1 cellular context compared by ENCODE assay signal in genomic region chr9:98192503-98193335, GRCh38.
A peak's percentile ranks its signal among the peaks of the same experiment; 100 is the strongest.
TF ChIP-seq lines count a peak whose summit lies in the region.

Gene CORO2A (minus strand): TSS chr9:98192637. CDS start chr9:98157660, 34,977 bp downstream.

TF ChIP-seq in HepG2, 621 proteins besides CTCF, POLR2A, EP300 and RAD21 (continued from another document and continues in another):
- TF ChIP-seq SOX5 (CRISPR knock-in tag; IDR thresholded peaks at IDR 0.05; ENCODE audit: borderline replicate concordance) (peak; percentile 33; the same call in 1 of the 2 replicates), MXD4 (CRISPR knock-in tag; IDR thresholded peaks at IDR 0.05) (peak; percentile 79), NR2C2 (CRISPR knock-in tag; IDR thresholded peaks at IDR 0.05; ENCODE audit: borderline replicate concordance) (no peak; the same call in 1 of the 2 replicates), BRCA1 (CRISPR knock-in tag; IDR thresholded peaks at IDR 0.05) (0 out of 2 replicates have a peak, but pooled peaks have one; percentile 62), ZKSCAN8 (CRISPR knock-in tag; IDR thresholded peaks at IDR 0.05; ENCODE audit: borderline replicate concordance) (0 out of 2 replicates have a peak, but pooled peaks have one; percentile 60), ATF3 (CRISPR knock-in tag; IDR thresholded peaks at IDR 0.05) (0 out of 2 replicates have a peak, but pooled peaks have one; percentile 5), FOXA1 (IDR thresholded peaks at IDR 0.05) (no peak), FOXA1 (CRISPR knock-in tag; IDR thresholded peaks at IDR 0.05) (no peak), RARA (CRISPR knock-in tag; IDR thresholded peaks at IDR 0.05) (0 out of 2 replicates have a peak, but pooled peaks have one; percentile 15), HMGXB4 (CRISPR knock-in tag; IDR thresholded peaks at IDR 0.05; ENCODE audit: borderline replicate concordance in 1 of 2, low read depth in 1 of 2) (peak; percentile 96), MXI1 (IDR thresholded peaks at IDR 0.05; ENCODE audit: borderline replicate concordance, low read depth, low read length) (0 out of 3 replicates have a peak, but pooled peaks have one; percentile 68), MAZ (IDR thresholded peaks at IDR 0.05; ENCODE audit: borderline replicate concordance, low read depth, low read length) (no peak), MAZ (CRISPR knock-in tag; IDR thresholded peaks at IDR 0.05; ENCODE audit: low read depth) (peak; percentile 90), NFKB2 (CRISPR knock-in tag; IDR thresholded peaks at IDR 0.05; ENCODE audit: borderline replicate concordance) (peak; percentile 73; the same call in 1 of the 2 replicates), KLF9 (CRISPR knock-in tag; IDR thresholded peaks at IDR 0.05; ENCODE audit: low read depth) (no peak), BORCS8-MEF2B (CRISPR knock-in tag; IDR thresholded peaks at IDR 0.05) (peak; percentile 49; the same call in 1 of the 2 replicates), CBX1 (IDR thresholded peaks at IDR 0.05; ENCODE audit: low read depth) (no peak), RBFOX2 (IDR thresholded peaks at IDR 0.05; ENCODE audit: low read depth, low read length) (peak; percentile 79), ZBTB7A (CRISPR knock-in tag; IDR thresholded peaks at IDR 0.05) (peak; percentile 33; the same call in 1 of the 2 replicates), ZSCAN25 (CRISPR knock-in tag; IDR thresholded peaks at IDR 0.05) (peak; percentile 86), XRCC5 (optimal IDR thresholded peaks at IDR 0.05; ENCODE audit: low read length) (peak; percentile 74), TOPORS (CRISPR knock-in tag; IDR thresholded peaks at IDR 0.05) (peak; percentile 80; the same call in 1 of the 2 replicates), ZNF550 (CRISPR knock-in tag; IDR thresholded peaks at IDR 0.05; ENCODE audit: borderline replicate concordance) (peak; percentile 52; the same call in 1 of the 2 replicates), ZNF629 (CRISPR knock-in tag; conservative IDR thresholded peaks at IDR 0.05) (peak; percentile 26; the same call in 1 of the 2 replicates), ZNF432 (CRISPR knock-in tag; IDR thresholded peaks at IDR 0.05; ENCODE audit: borderline replicate concordance) (no peak), POGK (CRISPR knock-in tag; conservative IDR thresholded peaks at IDR 0.05) (peak; percentile 18; the same call in 1 of the 2 replicates), ARID4A (CRISPR knock-in tag; IDR thresholded peaks at IDR 0.05; ENCODE audit: borderline replicate concordance) (peak; percentile 78), MTERF4 (CRISPR knock-in tag; IDR thresholded peaks at IDR 0.05) (no peak), ZNF83 (CRISPR knock-in tag; IDR thresholded peaks at IDR 0.05; ENCODE audit: borderline replicate concordance) (peak; percentile 61; the same call in 1 of the 2 replicates), ZNF883 (CRISPR knock-in tag; IDR thresholded peaks at IDR 0.05; ENCODE audit: not compliant biosample characterization) (peak; percentile 80), SALL2 (CRISPR knock-in tag; IDR thresholded peaks at IDR 0.05) (peak; percentile 59; the same call in 1 of the 2 replicates), RBAK (CRISPR knock-in tag; IDR thresholded peaks at IDR 0.05) (no peak), SKIL (CRISPR knock-in tag; IDR thresholded peaks at IDR 0.05; ENCODE audit: borderline replicate concordance) (peak; percentile 38; the same call in 1 of the 2 replicates), JDP2 (CRISPR knock-in tag; IDR thresholded peaks at IDR 0.05; ENCODE audit: borderline replicate concordance) (no peak), FOXJ3 (CRISPR knock-in tag; IDR thresholded peaks at IDR 0.05; ENCODE audit: borderline replicate concordance) (no peak), ARHGAP35 (CRISPR knock-in tag; IDR thresholded peaks at IDR 0.05; ENCODE audit: borderline replicate concordance) (peak; percentile 83; the same call in 1 of the 2 replicates), HNF4A (CRISPR knock-in tag; IDR thresholded peaks at IDR 0.05) (no peak; the same call in none of the 2 replicates), ATF7-NPFF (CRISPR knock-in tag; IDR thresholded peaks at IDR 0.05; ENCODE audit: low read depth) (peak; percentile 45; the same call in 1 of the 2 replicates), SIN3A (IDR thresholded peaks at IDR 0.05; ENCODE audit: borderline replicate concordance, low read depth, low read length) (peak; percentile 54; the same call in 1 of the 2 replicates), TBP (CRISPR knock-in tag; IDR thresholded peaks at IDR 0.05) (no peak), PHF5A (CRISPR knock-in tag; IDR thresholded peaks at IDR 0.05; ENCODE audit: low read depth, unreplicated experiment) (no peak), RXRA (CRISPR knock-in tag; IDR thresholded peaks at IDR 0.05) (peak; percentile 64; the same call in 1 of the 2 replicates), ZNF451 (CRISPR knock-in tag; IDR thresholded peaks at IDR 0.05) (peak; percentile 17; the same call in 1 of the 2 replicates), ZNF562 (CRISPR knock-in tag; IDR thresholded peaks at IDR 0.05; ENCODE audit: borderline replicate concordance) (no peak), PITX1 (CRISPR knock-in tag; IDR thresholded peaks at IDR 0.05) (peak; percentile 55), MYPOP (CRISPR knock-in tag; IDR thresholded peaks at IDR 0.05) (peak; percentile 75), BRD4 (CRISPR knock-in tag; IDR thresholded peaks at IDR 0.05) (peak; percentile 78), ZNF224 (CRISPR knock-in tag; IDR thresholded peaks at IDR 0.05) (peak; percentile 82; the same call in 1 of the 2 replicates), THAP11 (CRISPR knock-in tag; IDR thresholded peaks at IDR 0.05) (peak; percentile 44; the same call in 1 of the 2 replicates), MED1 (CRISPR knock-in tag; IDR thresholded peaks at IDR 0.05) (peak; percentile 70), ZNF567 (CRISPR knock-in tag; IDR thresholded peaks at IDR 0.05; ENCODE audit: borderline replicate concordance) (peak; percentile 79; the same call in 1 of the 2 replicates), ZNF574 (CRISPR knock-in tag; IDR thresholded peaks at IDR 0.05) (peak; percentile 71), CENPT (CRISPR knock-in tag; IDR thresholded peaks at IDR 0.05; ENCODE audit: low read depth) (no peak), HMG20B (CRISPR knock-in tag; conservative IDR thresholded peaks at IDR 0.05) (0 out of 2 replicates have a peak, but pooled peaks have one; percentile 16), ARNT2 (CRISPR knock-in tag; IDR thresholded peaks at IDR 0.05; ENCODE audit: low read depth) (peak; percentile 26; the same call in 1 of the 2 replicates)
